ENCODE assay signal across 17 cellular contexts in genomic region chr21:42300045-42300583, GRCh38. TPM values are rescaled to one million over a fixed set of nuclear protein-coding genes. Genes with fewer than 3 reads are reported as not detected.
DNase-seq lines count a peak whose midpoint lies in the region; ATAC-seq and TF ChIP-seq lines count a peak whose summit lies in the region.
"Had no signal": no experiment of that assay in that cellular context is flagged by ENCODE, and none has a peak within 500 bp of the region (broad histone marks: within the 10 kb centered on the region; RNA-seq: fewer than 3 reads in every experiment).

No MANE protein-coding gene starts in this region.

- peaks cover 5% of the 10 kb centered on the region for H3K27me3 Mint-ChIP-seq in endothelial cell (ENCODE audit: unreplicated experiment)

- H3K36me3 ChIP-seq in heart right ventricle: peaks cover 0 to 33% (median 0%) of the 10 kb centered on the region in 9 donors
- peaks cover 19% of the 10 kb centered on the region for H3K36me3 ChIP-seq in OCI-LY7 (ENCODE audit: insufficient read depth, low read length)
- H3K36me3 ChIP-seq: HAP-1 had no signal

- H3K27ac ChIP-seq in heart right ventricle: peak overlapping the region in 7 of 10 donors; percentile 3 to 67 (median 59)
- H3K27ac ChIP-seq in right cardiac atrium (ENCODE audit: low read length): no peak overlapping the region
- H3K27ac ChIP-seq in OCI-LY7 (ENCODE audit: low read depth, low read length, poor library complexity, severe bottlenecking): no peak overlapping the region
- H3K27ac ChIP-seq: C4-2B had no signal

- no peak for ATAC-seq in heart right ventricle
- ATAC-seq in right cardiac atrium: no peak
- ATAC-seq in sciatic nerve: peak; percentile 6
- ATAC-seq in HG02759 (IDR thresholded peaks at IDR 0.05; ENCODE audit: unreplicated experiment): no peak
- ATAC-seq: Panc1 had no signal

- H3K27me3 ChIP-seq in heart right ventricle (no peaks in the 10 kb centered on the region), right cardiac atrium (ENCODE audit: control insufficient read depth, insufficient read depth) (no peaks in the 10 kb centered on the region)

- intact Hi-C loops in heart right ventricle (cut with DNase I): loop anchor here in 3 of 10 donors (10.0 kb wide), 1 partner anchor 135 kb away; no protein-coding TSS in a partner anchor
- intact Hi-C loops in right cardiac atrium (cut with DNase I): no loop called here
- intact Hi-C loops in sciatic nerve (cut with DNase I): no loop called here
- intact Hi-C loops in OCI-LY7 (cut with micrococcal nuclease; ENCODE audit: unreplicated experiment): no loop called here

- H3K4me1 Mint-ChIP-seq in endothelial cell (ENCODE audit: unreplicated experiment): peaks cover 33% of the 10 kb centered on the region
- H3K4me1 Mint-ChIP-seq: IgD-negative memory B cell had no signal

- no peak overlapping the region for H3K4me3 Mint-ChIP-seq in endothelial cell (ENCODE audit: unreplicated experiment)
- H3K4me3 Mint-ChIP-seq: IgD-negative memory B cell had no signal

- H3K79me2 ChIP-seq in OCI-LY7 (ENCODE audit: insufficient read depth, low read depth, low read length): no peaks in the 10 kb centered on the region

- 74 to 78% methylated on average over 7 of the region's 7 CpGs for WGBS in heart right ventricle, 2 donors
- WGBS in right cardiac atrium: 80% methylated on average over 7 of the region's 7 CpGs

- H3K9me3 ChIP-seq in heart right ventricle (no peaks in the 10 kb centered on the region), right cardiac atrium (ENCODE audit: control insufficient read depth, low read length) (no peaks in the 10 kb centered on the region), OCI-LY7 (ENCODE audit: low read length) (no peaks in the 10 kb centered on the region)
- H3K9me3 ChIP-seq: HAP-1 had no signal

- no peaks in the 10 kb centered on the region for H3K9me2 ChIP-seq in OCI-LY7 (ENCODE audit: insufficient read depth, low read length)

- H3K4me3 ChIP-seq in heart right ventricle: no peak overlapping the region
- no peak overlapping the region for H3K4me3 ChIP-seq in right cardiac atrium (ENCODE audit: low read length)
- H3K4me3 ChIP-seq in OCI-LY7 (ENCODE audit: low read depth, low read length, poor library complexity, severe bottlenecking): no peak overlapping the region
- H3K4me3 ChIP-seq: HAP-1 had no signal

- peaks cover 22% of the 10 kb centered on the region for H3K36me3 Mint-ChIP-seq in endothelial cell (ENCODE audit: low read depth, unreplicated experiment)
- H3K36me3 Mint-ChIP-seq: IgD-negative memory B cell had no signal

- no peaks in the 10 kb centered on the region for H3K9me3 Mint-ChIP-seq in endothelial cell (ENCODE audit: unreplicated experiment)
- H3K9me3 Mint-ChIP-seq: IgD-negative memory B cell had no signal

- no TSS peak for BruUV-seq in OCI-LY7 (replicated peaks; lab: Mats Ljungman, UMichigan)

- DNase-seq in heart right ventricle (no peak), right cardiac atrium (no peak), endothelial cell (ENCODE audit: low spot score) (no peak), sciatic nerve (ENCODE audit: low spot score) (no peak), mucosa of gallbladder (ENCODE audit: low spot score) (no peak), OCI-LY7 (ENCODE audit: low spot score) (no peak)
- DNase-seq: DMS 273 treated with DMSO at 0.1 percent for 48 hours, GF-D8, NCI-H1436, NCI-H2029 had no signal

- no peak overlapping the region for H3K4me2 ChIP-seq in OCI-LY7 (ENCODE audit: low read length)

- no peak for TF ChIP-seq CTCF in heart right ventricle (IDR thresholded peaks at IDR 0.05)
- TF ChIP-seq CTCF in endothelial cell (IDR thresholded peaks at IDR 0.05; ENCODE audit: unreplicated experiment): no peak
- no peak for TF ChIP-seq CTCF in OCI-LY7 (conservative IDR thresholded peaks at IDR 0.05; ENCODE audit: low read length)

- H3K27ac Mint-ChIP-seq in endothelial cell (ENCODE audit: unreplicated experiment): peak overlapping the region; percentile 3

- H3K4me1 ChIP-seq in heart right ventricle (peaks cover 10 to 54% (median 32%) of the 10 kb centered on the region in 9 donors), right cardiac atrium (ENCODE audit: control insufficient read depth, insufficient read depth, low read length) (peaks cover 2% of the 10 kb centered on the region), OCI-LY7 (ENCODE audit: insufficient read depth, low read length, poor library complexity, severe bottlenecking) (no peaks in the 10 kb centered on the region)
- H3K4me1 ChIP-seq: HAP-1 had no signal

- POLR2A ChIA-PET in OCI-LY7 (lab: Charles Lee): no interaction called here

- H2AFZ ChIP-seq in OCI-LY7 (ENCODE audit: low read length): no peak overlapping the region

- H4K20me1 ChIP-seq in OCI-LY7 (ENCODE audit: insufficient read depth, low read length): no peaks in the 10 kb centered on the region

- CTCF ChIA-PET in OCI-LY7 (lab: Charles Lee; ENCODE audit: unreplicated experiment): interaction anchor here (1.1 kb wide), 1 partner anchor 41 kb away, joined by 3 read pairs; no protein-coding TSS in a partner anchor

RNA-seq across cellular contexts. Expression of gene TFF3, which starts 15.1 kb away (rescaled TPM):
- total RNA-seq in heart right ventricle (1 to 10 TPM in 8 of 10 donors, under 1 TPM in 2; 0.90 to 5.1 (median 2.4) TPM), right cardiac atrium (1 to 10 TPM; 1.2 to 2.2 (median 1.7) TPM), endothelial cell (ENCODE audit: unreplicated experiment) (not detected), sciatic nerve (6.1 TPM), mucosa of gallbladder (1,342 TPM), OCI-LY7 (2022) (not detected in 2 replicates)
- polyA plus RNA-seq in heart right ventricle (1 to 10 TPM; 4.9 to 7.9 TPM), right cardiac atrium (2.6 TPM)
- total RNA-seq in OCI-LY7 (2014; rRNA removed; shearing (Covaris generic)): not detected in 2 replicates
- polyA plus RNA-seq: IgD-negative memory B cell had no signal

RNA-seq across cellular contexts. Expression of gene TFF2, which starts 50.7 kb away (rescaled TPM):
- total RNA-seq in heart right ventricle: not detected
- not detected for polyA plus RNA-seq in heart right ventricle
- total RNA-seq in right cardiac atrium: not detected
- not detected for polyA plus RNA-seq in right cardiac atrium
- not detected for total RNA-seq in endothelial cell (ENCODE audit: unreplicated experiment)
- not detected for total RNA-seq in sciatic nerve
- 115 TPM for total RNA-seq in mucosa of gallbladder
- not detected in 2 replicates for total RNA-seq in OCI-LY7 (2014; rRNA removed; shearing (Covaris generic))
- total RNA-seq in OCI-LY7 (2022): not detected in 2 replicates
- total RNA-seq: Daoy, Right ventricle myocardium inferior had no signal
- polyA plus RNA-seq: IgD-negative memory B cell had no signal

Comparison
In these comparisons a context has a peak if more than half of its experiments do, and no peak if none do; other contexts are left out.
1. H3K27ac ChIP-seq: peak in heart right ventricle (7 of 10); none in right cardiac atrium (single experiment) and OCI-LY7 (single experiment).
2. RNA of gene TFF3, which starts 15.1 kb away (total RNA-seq): 1,342 TPM in mucosa of gallbladder (single experiment); 6.1 TPM in sciatic nerve (single experiment), 0.90 to 5.1 TPM in heart right ventricle, 1.2 to 2.2 TPM in right cardiac atrium, not detected in endothelial cell (single experiment) and not detected in OCI-LY7; every median in the first group is over 100 times any median in the second.
3. RNA of gene TFF2, which starts 50.7 kb away (total RNA-seq): 115 TPM in mucosa of gallbladder (single experiment); not detected in heart right ventricle, not detected in right cardiac atrium, not detected in endothelial cell (single experiment), not detected in sciatic nerve (single experiment) and not detected in OCI-LY7; every median in the first group is over 100 times any median in the second.